In the genomic region with DNA sequence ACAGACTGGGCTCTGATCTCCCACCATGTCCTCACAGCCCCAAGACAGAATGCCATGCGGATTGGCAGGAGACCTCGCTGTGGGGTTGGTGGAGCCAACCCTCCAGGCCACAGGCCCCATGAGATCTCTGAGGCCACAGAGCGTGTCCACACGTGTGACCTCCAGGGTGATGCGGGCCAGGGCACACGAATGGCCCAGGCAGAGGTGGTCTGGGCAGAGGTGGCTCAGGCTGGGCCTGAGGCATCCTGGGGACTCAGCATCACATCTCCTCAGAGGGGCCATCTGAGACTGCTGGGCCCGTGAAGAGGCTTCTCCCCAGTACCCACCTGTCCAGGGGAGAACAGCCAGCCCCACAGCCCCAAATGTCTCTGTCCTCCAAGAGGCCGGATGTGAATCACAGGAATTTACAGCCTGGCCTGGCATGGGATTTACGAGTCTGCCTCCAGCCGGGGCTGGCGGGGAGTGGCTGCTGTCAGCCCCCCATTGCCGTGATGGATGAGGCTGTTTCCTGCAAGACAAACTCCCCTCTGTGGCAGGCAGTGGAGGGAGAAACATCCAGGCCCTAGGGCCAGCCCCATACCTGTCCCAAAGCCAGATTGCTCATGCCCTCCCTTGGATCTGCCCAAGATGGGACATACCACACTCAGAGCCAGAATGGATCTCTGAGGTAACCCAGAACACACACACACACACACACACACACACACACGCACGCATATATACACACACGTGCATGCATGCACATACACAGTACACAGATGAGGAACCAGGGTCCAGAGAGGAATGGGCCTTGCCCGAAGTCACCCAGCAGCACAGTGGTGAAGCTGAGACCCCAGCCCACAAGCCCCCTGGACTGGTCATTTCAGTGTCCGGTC, we compare ENCODE assay signal across 17 cellular contexts.
DNase-seq lines count a peak whose midpoint lies in the region; ATAC-seq, FAIRE-seq and TF ChIP-seq lines count a peak whose summit lies in the region.
"Had no signal": no experiment of that assay in that cellular context is flagged by ENCODE, and none has a peak within 500 bp of the region (broad histone marks: within the 10 kb centered on the region; RNA-seq: fewer than 3 reads in every experiment).

No MANE protein-coding gene starts in this region.

- no peaks in the 10 kb centered on the region for H3K79me2 ChIP-seq in astrocyte (ENCODE audit: insufficient read depth, low read length)
- H3K79me2 ChIP-seq: hepatocyte had no signal

- H3K4me1 ChIP-seq in HEK293 (ENCODE audit: control insufficient read depth, insufficient read depth, low read length) (0 out of 2 replicates have a peak, but pooled peaks cover 2% of the 10 kb centered on the region), astrocyte (ENCODE audit: insufficient read depth, low read length) (peaks cover 4% of the 10 kb centered on the region)

- CTCF ChIA-PET in HEK293 (lab: Yijun Ruan, JAX) = interaction anchor here (1.3 kb wide), 1 partner anchor 31 kb away, joined by 10 read pairs; no protein-coding TSS in a partner anchor

- FAIRE-seq in astrocyte (lab: Jason Lieb, UNC) = no peak

- peaks cover 27% of the 10 kb centered on the region for H3K27me3 Mint-ChIP-seq in astrocyte (ENCODE audit: low read depth, unreplicated experiment)

- no peak overlapping the region for H3K27ac Mint-ChIP-seq in astrocyte (ENCODE audit: unreplicated experiment)
- H3K27ac Mint-ChIP-seq: dendritic cell treated with granulocyte-macrophage colony-stimulating factor and Interleukin-4, amounts not matched to agents 40 ng/mL and 50 ng/mL, for 4 days; stimulated activated naive CD8-positive, alpha-beta T cell treated with anti-CD3 and anti-CD28 coated beads, Interleukin-15, amount 100 ng/mL, for 72 hours had no signal

- ATAC-seq in HG02938 (IDR thresholded peaks at IDR 0.05; ENCODE audit: unreplicated experiment) (no peak), HG03039 (IDR thresholded peaks at IDR 0.05; ENCODE audit: unreplicated experiment) (no peak)
- ATAC-seq: stimulated activated naive CD8-positive, alpha-beta T cell treated with anti-CD3 and anti-CD28 coated beads, Interleukin-15, amount 100 ng/mL, for 72 hours had no signal

- no peak overlapping the region for H3K4me3 Mint-ChIP-seq in astrocyte (ENCODE audit: unreplicated experiment)
- H3K4me3 Mint-ChIP-seq: dendritic cell treated with granulocyte-macrophage colony-stimulating factor and Interleukin-4, amounts not matched to agents 40 ng/mL and 50 ng/mL, for 4 days; neural crest cell; stimulated activated naive CD8-positive, alpha-beta T cell treated with anti-CD3 and anti-CD28 coated beads, Interleukin-15, amount 100 ng/mL, for 72 hours had no signal

- no peak overlapping the region for H3K9ac ChIP-seq in astrocyte (ENCODE audit: low read length)

- H3K27ac ChIP-seq in HEK293 (ENCODE audit: extremely low read depth, low read depth, low read length) (no peak overlapping the region), astrocyte (ENCODE audit: low read depth, low read length) (no peak overlapping the region)
- H3K27ac ChIP-seq: esophagus muscularis mucosa, hepatocyte had no signal

- H3K9me3 ChIP-seq in HEK293 (ENCODE audit: control insufficient read depth, insufficient read depth, low read depth, low read length) = no peaks in the 10 kb centered on the region
- H3K9me3 ChIP-seq in astrocyte (ENCODE audit: insufficient read depth, low read depth, low read length) = no peaks in the 10 kb centered on the region
- H3K9me3 ChIP-seq: esophagus muscularis mucosa had no signal

- peaks cover 3% of the 10 kb centered on the region for H3K27me3 ChIP-seq in astrocyte (ENCODE audit: insufficient read depth, low read length)
- H3K27me3 ChIP-seq: hepatocyte had no signal

- no peak overlapping the region for H3K4me2 ChIP-seq in astrocyte (ENCODE audit: low read length)
- H3K4me2 ChIP-seq: hepatocyte had no signal

- POLR2A ChIA-PET in HEK293 (lab: Yijun Ruan, JAX) = interaction anchor here (0.6 kb wide), 1 partner anchor 1117 kb away, joined by 4 read pairs; no protein-coding TSS in a partner anchor

- TF ChIP-seq CTCF in HEK293 (tag by site-specific recombination; IDR thresholded peaks at IDR 0.05) (no peak), astrocyte (IDR thresholded peaks at IDR 0.05; ENCODE audit: insufficient read depth, low read depth, low read length) (no peak)

- H3K4me3 ChIP-seq in HEK293 (ENCODE audit: low read depth, low read length) (no peak overlapping the region), astrocyte (ENCODE audit: insufficient read depth, low read depth, low read length) (no peak overlapping the region)
- H3K4me3 ChIP-seq: esophagus muscularis mucosa, hepatocyte had no signal

- no peaks in the 10 kb centered on the region for H3K36me3 Mint-ChIP-seq in astrocyte (ENCODE audit: low read depth, unreplicated experiment)

- no peaks in the 10 kb centered on the region for H3K9me3 Mint-ChIP-seq in astrocyte (ENCODE audit: unreplicated experiment)
- H3K9me3 Mint-ChIP-seq: dendritic cell treated with granulocyte-macrophage colony-stimulating factor and Interleukin-4, amounts not matched to agents 40 ng/mL and 50 ng/mL, for 4 days; neural crest cell; stimulated activated naive CD8-positive, alpha-beta T cell treated with anti-CD3 and anti-CD28 coated beads, Interleukin-15, amount 100 ng/mL, for 72 hours had no signal

- peaks cover 8% of the 10 kb centered on the region for H3K4me1 Mint-ChIP-seq in astrocyte (ENCODE audit: low read depth, unreplicated experiment)

- no peaks in the 10 kb centered on the region for H4K20me1 ChIP-seq in astrocyte (ENCODE audit: insufficient read depth, low read length)

- no peak overlapping the region for H2AFZ ChIP-seq in astrocyte (ENCODE audit: low read depth, low read length)
- H2AFZ ChIP-seq: hepatocyte had no signal

- DNase-seq in A172 (ENCODE audit: low spot score) (peak; percentile 78), astrocyte (ENCODE audit: low read depth) (peak; percentile 21), lung microvascular endothelial cell (ENCODE audit: low read depth in 2 of 2) (peak; percentile 16 to 53), cortex of kidney (lab: John Stamatoyannopoulos, UW) (no peak)
- no peak for DNase-seq in stimulated activated CD4-positive, alpha-beta T cell treated with anti-CD3 and anti-CD28 coated beads, Interleukin-2, amount 100 ng/mL, for 48 hours
- DNase-seq: activated T-cell treated with anti-CD3 and anti-CD28 coated beads for 4 hours; NCI-H1930; NCI-H748 treated with DMSO at 0.1 percent for 48 hours; RPMI8226; stimulated activated naive CD8-positive, alpha-beta T cell treated with anti-CD3 and anti-CD28 coated beads, Interleukin-15, amount 100 ng/mL, for 72 hours had no signal

- H3K36me3 ChIP-seq in HEK293 (ENCODE audit: control insufficient read depth in 2 of 2, insufficient read depth in 1 of 2, low read length in 2 of 2) (no peaks in the 10 kb centered on the region), astrocyte (ENCODE audit: insufficient read depth, low read length) (no peaks in the 10 kb centered on the region)
- H3K36me3 ChIP-seq: esophagus muscularis mucosa had no signal

TF ChIP-seq in HEK293, 187 proteins besides CTCF, POLR2A, EP300 and RAD21 (continues in another document):
- TF ChIP-seq SP7 (tag by site-specific recombination; IDR thresholded peaks at IDR 0.05) = peak; percentile 18
- peak; percentile 91 for TF ChIP-seq WT1 (tag by site-specific recombination; IDR thresholded peaks at IDR 0.05)
- TF ChIP-seq ZIC2 (tag by site-specific recombination; IDR thresholded peaks at IDR 0.05) = peak; percentile 95
- TF ChIP-seq, protein P1, sequence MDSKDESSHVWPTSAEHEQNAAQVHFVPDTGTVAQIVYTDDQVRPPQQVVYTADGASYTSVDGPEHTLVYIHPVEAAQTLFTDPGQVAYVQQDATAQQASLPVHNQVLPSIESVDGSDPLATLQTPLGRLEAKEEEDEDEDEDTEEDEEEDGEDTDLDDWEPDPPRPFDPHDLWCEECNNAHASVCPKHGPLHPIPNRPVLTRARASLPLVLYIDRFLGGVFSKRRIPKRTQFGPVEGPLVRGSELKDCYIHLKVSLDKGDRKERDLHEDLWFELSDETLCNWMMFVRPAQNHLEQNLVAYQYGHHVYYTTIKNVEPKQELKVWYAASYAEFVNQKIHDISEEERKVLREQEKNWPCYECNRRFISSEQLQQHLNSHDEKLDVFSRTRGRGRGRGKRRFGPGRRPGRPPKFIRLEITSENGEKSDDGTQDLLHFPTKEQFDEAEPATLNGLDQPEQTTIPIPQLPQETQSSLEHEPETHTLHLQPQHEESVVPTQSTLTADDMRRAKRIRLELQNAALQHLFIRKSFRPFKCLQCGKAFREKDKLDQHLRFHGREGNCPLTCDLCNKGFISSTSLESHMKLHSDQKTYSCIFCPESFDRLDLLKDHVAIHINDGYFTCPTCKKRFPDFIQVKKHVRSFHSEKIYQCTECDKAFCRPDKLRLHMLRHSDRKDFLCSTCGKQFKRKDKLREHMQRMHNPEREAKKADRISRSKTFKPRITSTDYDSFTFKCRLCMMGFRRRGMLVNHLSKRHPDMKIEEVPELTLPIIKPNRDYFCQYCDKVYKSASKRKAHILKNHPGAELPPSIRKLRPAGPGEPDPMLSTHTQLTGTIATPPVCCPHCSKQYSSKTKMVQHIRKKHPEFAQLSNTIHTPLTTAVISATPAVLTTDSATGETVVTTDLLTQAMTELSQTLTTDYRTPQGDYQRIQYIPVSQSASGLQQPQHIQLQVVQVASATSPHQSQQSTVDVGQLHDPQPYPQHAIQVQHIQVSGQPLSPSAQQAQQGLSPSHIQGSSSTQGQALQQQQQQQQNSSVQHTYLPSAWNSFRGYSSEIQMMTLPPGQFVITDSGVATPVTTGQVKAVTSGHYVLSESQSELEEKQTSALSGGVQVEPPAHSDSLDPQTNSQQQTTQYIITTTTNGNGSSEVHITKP (tag by site-specific recombination; IDR thresholded peaks at IDR 0.05) = peak; percentile 82
- TF ChIP-seq ZNF223 (tag by site-specific recombination; IDR thresholded peaks at IDR 0.05) = peak; percentile 79; the same call in 1 of the 2 replicates

Comparison
In these comparisons a context has a peak if more than half of its experiments do, and no peak if none do; other contexts are left out.
1. DNase-seq: peak in A172 (single experiment), astrocyte (single experiment) and lung microvascular endothelial cell (2 of 2); none in stimulated activated CD4-positive, alpha-beta T cell treated with anti-CD3 and anti-CD28 coated beads, Interleukin-2, amount 100 ng/mL, for 48 hours (0 of 2) and cortex of kidney (single experiment).